ENCODE assay signal across 12 cellular contexts in genomic region chr1:8116892-8117262, GRCh38.
A peak's percentile ranks its signal among the peaks of the same experiment; 100 is the strongest.
DNase-seq lines count a peak whose midpoint lies in the region; ATAC-seq lines count a peak whose summit lies in the region.
"Had no signal": no experiment of that assay in that cellular context is flagged by ENCODE, and none has a peak within 500 bp of the region (broad histone marks: within the 10 kb centered on the region; RNA-seq: fewer than 3 reads in every experiment).

No MANE protein-coding gene starts in this region.

- no peak overlapping the region for H3K4me3 Mint-ChIP-seq in activated T-cell treated with anti-CD3 and anti-CD28 coated beads, Interleukin-2, amount 50 U/mL, for 72 hours

- no peaks in the 10 kb centered on the region for H3K36me3 Mint-ChIP-seq in activated T-cell treated with anti-CD3 and anti-CD28 coated beads, Interleukin-2, amount 50 U/mL, for 72 hours (ENCODE audit: insufficient read depth in 2 of 2)

- intact Hi-C loops in sciatic nerve (cut with DNase I): no loop called here

- no peaks in the 10 kb centered on the region for H3K36me3 ChIP-seq in H7 (replicated peaks; ENCODE audit: control insufficient read depth, insufficient read depth, low read length)

- peaks cover 14% of the 10 kb centered on the region for H3K4me1 Mint-ChIP-seq in activated T-cell treated with anti-CD3 and anti-CD28 coated beads, Interleukin-2, amount 50 U/mL, for 72 hours (ENCODE audit: low read depth)

- ATAC-seq in sciatic nerve: peak; percentile 93
- no peak for ATAC-seq in activated T-cell treated with anti-CD3 and anti-CD28 coated beads, Interleukin-2, amount 50 U/mL, for 72 hours (replicated peaks in 1 of 2)

- H3K4me3 ChIP-seq in H7 (ENCODE audit: insufficient read depth, low read depth, low read length): no peak overlapping the region

- DNase-seq in Daoy (ENCODE audit: low read depth) (peak; percentile 66), amniotic stem cell (lab: John Stamatoyannopoulos, UW) (peak; percentile 45), hepatic stellate cell (ENCODE audit: low spot score) (peak; percentile 85), sciatic nerve (ENCODE audit: low spot score) (peak; percentile 74), HPDE6-E6E7 (ENCODE audit: extremely low spot score) (no peak), H7 (no peak)
- DNase-seq in activated T-cell treated with anti-CD3 and anti-CD28 coated beads, Interleukin-2, amount 50 U/mL, for 72 hours: no peak
- no peak for DNase-seq in stimulated activated CD8-positive, alpha-beta memory T cell treated with anti-CD3 and anti-CD28 coated beads, Interleukin-4, amount 100 ng/mL, for 48 hours
- DNase-seq: activated CD4-positive, CD25-positive, alpha-beta regulatory T cell treated with anti-CD3 and anti-CD28 coated beads, Interleukin-2, amount 50 U/mL, for 72 hours; anterior cingulate cortex; DMS 273 treated with DMSO at 0.1 percent for 48 hours; NCI-H82 had no signal

- no peaks in the 10 kb centered on the region for H3K27me3 ChIP-seq in H7 (ENCODE audit: control insufficient read depth, insufficient read depth, low read length)

- H3K27ac Mint-ChIP-seq in activated T-cell treated with anti-CD3 and anti-CD28 coated beads, Interleukin-2, amount 50 U/mL, for 72 hours: no peak overlapping the region

- peaks cover 26% of the 10 kb centered on the region for H3K27me3 Mint-ChIP-seq in activated T-cell treated with anti-CD3 and anti-CD28 coated beads, Interleukin-2, amount 50 U/mL, for 72 hours (ENCODE audit: low read depth)

- H3K9me3 Mint-ChIP-seq in activated T-cell treated with anti-CD3 and anti-CD28 coated beads, Interleukin-2, amount 50 U/mL, for 72 hours: no peaks in the 10 kb centered on the region

Comparison
In these comparisons a context has a peak if more than half of its experiments do, and no peak if none do; other contexts are left out.
1. DNase-seq: peak in Daoy (single experiment), amniotic stem cell (single experiment), hepatic stellate cell (single experiment) and sciatic nerve (single experiment); none in activated T-cell treated with anti-CD3 and anti-CD28 coated beads, Interleukin-2, amount 50 U/mL, for 72 hours (0 of 2), HPDE6-E6E7 (single experiment), H7 (single experiment) and stimulated activated CD8-positive, alpha-beta memory T cell treated with anti-CD3 and anti-CD28 coated beads, Interleukin-4, amount 100 ng/mL, for 48 hours (single experiment).